ENCODE assay signal across 18 cellular contexts in genomic region chr13:41418751-41419150, GRCh38.
"Had no signal": no experiment of that assay in that cellular context is flagged by ENCODE, and none has a peak within 500 bp of the region (broad histone marks: within the 10 kb centered on the region; RNA-seq: fewer than 3 reads in every experiment).

No MANE protein-coding gene starts in this region.

- DNase-seq: Karpas-422; KG1; MG63; NCI-H1092; NCI-H1436; NCI-H1930; NCI-H2081; NCI-H2107; NCI-H2227 treated with DMSO at 0.1 percent for 48 hours; NCI-H524; NCI-H526 treated with DMSO at 0.1 percent for 48 hours; NCI-H748 treated with DMSO at 0.1 percent for 48 hours; NK-92 treated with Interleukin-12 subunit alpha and Interleukin-12 subunit beta, amount 100 ng/mL, for 24 hours; PC-3; SHP77 had no signal

- H3K27me3 ChIP-seq: MG63 had no signal

- H3K36me3 ChIP-seq: MG63 had no signal

- ATAC-seq: Panc1, PC-3, SK-N-SH treated with all-trans-retinoic acid at 6 μM for 48 hours had no signal

- H3K9me3 ChIP-seq: MG63 had no signal

- H3K27ac ChIP-seq: RWPE1 had no signal

- H3K4me3 ChIP-seq: MG63 had no signal
